In the genomic region with DNA sequence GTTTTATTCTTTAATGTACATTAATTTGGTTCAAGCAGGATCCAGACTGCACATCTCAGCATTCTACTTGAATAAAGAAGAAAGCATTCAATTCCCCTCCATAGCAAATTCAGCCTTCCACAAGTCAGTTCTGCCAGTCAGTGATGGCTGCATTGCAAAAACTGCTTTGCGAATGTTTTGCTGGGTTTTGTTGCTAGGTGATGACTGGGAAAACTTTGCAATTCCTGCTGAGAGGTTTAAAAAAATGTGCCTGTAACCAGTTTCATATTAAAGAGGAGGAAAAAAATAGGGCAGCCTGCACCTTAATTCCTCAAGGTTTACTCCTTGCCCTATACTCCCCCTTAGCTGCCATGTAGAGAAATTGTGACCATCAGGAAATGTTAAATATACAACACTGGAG, we compare ENCODE assay signal across 13 cellular contexts.
DNase-seq lines count a peak whose midpoint lies in the region; ATAC-seq and TF ChIP-seq lines count a peak whose summit lies in the region.
"Had no signal": no experiment of that assay in that cellular context is flagged by ENCODE, and none has a peak within 500 bp of the region (broad histone marks: within the 10 kb centered on the region; RNA-seq: fewer than 3 reads in every experiment).

No MANE protein-coding gene starts in this region.

- no peak overlapping the region for H2BK20ac ChIP-seq in H9 (ENCODE audit: low read depth, low read length, poor library complexity, severe bottlenecking)

- H3K27me3 Mint-ChIP-seq in H9 (ENCODE audit: low read depth), result no peaks in the 10 kb centered on the region
- H3K27me3 Mint-ChIP-seq: CD4-positive, CD25-positive, alpha-beta regulatory T cell had no signal

- no peaks in the 10 kb centered on the region for H3K9me3 Mint-ChIP-seq in H9

- TF ChIP-seq CTCF in H9 (conservative IDR thresholded peaks at IDR 0.05), result no peak
- peak; percentile 19 for TF ChIP-seq CTCF in epithelial cell of proximal tubule (conservative IDR thresholded peaks at IDR 0.05; ENCODE audit: low read depth, low read length)
- no peak for TF ChIP-seq CTCF in adrenal gland (IDR thresholded peaks at IDR 0.05)
- no peak for TF ChIP-seq CTCF in GM13976 (IDR thresholded peaks at IDR 0.05; ENCODE audit: borderline replicate concordance, control extremely low read depth, extremely low read depth, insufficient read depth, missing control alignments)

- no peak overlapping the region for H2BK5ac ChIP-seq in H9 (ENCODE audit: insufficient read length, low read length)
- H2BK5ac ChIP-seq in neuronal stem cell (ENCODE audit: low read length), result no peak overlapping the region

- no CpG with 5 or more reads among the region's 1 CpG for WGBS in H9 (ENCODE audit: extremely low coverage, insufficient read length, low lambda C conversion rate)
- WGBS in neuronal stem cell (ENCODE audit: extremely low coverage in 2 of 2, insufficient read length in 2 of 2, insufficient replicate concordance in 1 of 2), 2 donors, result no CpG with 5 or more reads among the region's 1 CpG
- 70 to 79% (median 73%) methylated on average over 1 of the region's 1 CpG for WGBS in adrenal gland, 4 donors

- H2AK5ac ChIP-seq in H9 (ENCODE audit: insufficient read length, low read length) (peak overlapping the region; percentile 54), neuronal stem cell (ENCODE audit: low read depth, low read length) (no peak overlapping the region)

- ATAC-seq in GM18520 (IDR thresholded peaks at IDR 0.05; ENCODE audit: unreplicated experiment), result no peak
- ATAC-seq in activated CD4-positive, CD25-positive, alpha-beta regulatory T cell treated with anti-CD3 and anti-CD28 coated beads, Interleukin-2, amount 50 U/mL, for 24 hours, result no peak

- H3K27me3 ChIP-seq in H9 (ENCODE audit: insufficient read depth, low read length) (no peaks in the 10 kb centered on the region), neuronal stem cell (ENCODE audit: control insufficient read depth in 3 of 3, insufficient read depth in 3 of 3, low read depth in 1 of 3, low read length in 3 of 3) (no peaks in the 10 kb centered on the region), adrenal gland (no peaks in the 10 kb centered on the region)
- H3K27me3 ChIP-seq: sigmoid colon had no signal

- H3K14ac ChIP-seq in H9 (ENCODE audit: insufficient read depth, low read length), result no peak overlapping the region; the same call in 1 of the 2 replicates
- H3K14ac ChIP-seq in neuronal stem cell (ENCODE audit: low read length), result no peak overlapping the region

- H3K79me1 ChIP-seq in H9 (ENCODE audit: insufficient read depth, low read depth, low read length, poor library complexity, severe bottlenecking) (no peaks in the 10 kb centered on the region), neuronal stem cell (ENCODE audit: low read depth, low read length) (no peaks in the 10 kb centered on the region)

- H3K4me3 ChIP-seq in epithelial cell of proximal tubule (ENCODE audit: low read depth, low read length) (no peak overlapping the region), neuronal stem cell (ENCODE audit: low read length in 2 of 2) (no peak overlapping the region), adrenal gland (no peak overlapping the region)
- H3K4me3 ChIP-seq: sigmoid colon had no signal

- no peak overlapping the region for H3K27ac ChIP-seq in H9 (ENCODE audit: insufficient read length, low read depth, low read length)
- peak overlapping the region; percentile 29 for H3K27ac ChIP-seq in neuronal stem cell (replicated peaks; ENCODE audit: low read length)
- H3K27ac ChIP-seq in adrenal gland, result no peak overlapping the region
- H3K27ac ChIP-seq: sigmoid colon had no signal

- no peak overlapping the region for H3K4me3 Mint-ChIP-seq in H9
- H3K4me3 Mint-ChIP-seq: CD4-positive, CD25-positive, alpha-beta regulatory T cell had no signal

- H4K91ac ChIP-seq in H9 (ENCODE audit: insufficient read length, low read depth, low read length), result no peak overlapping the region
- H4K91ac ChIP-seq in neuronal stem cell (ENCODE audit: low read depth, low read length, poor library complexity), result no peak overlapping the region

- peak overlapping the region in 1 of 3 experiments; percentile 60; a peak in 1 of 7 replicates for H3K27ac Mint-ChIP-seq in H9
- H3K27ac Mint-ChIP-seq: CD4-positive, CD25-positive, alpha-beta regulatory T cell had no signal

- no peak overlapping the region for H4K8ac ChIP-seq in H9 (replicated peaks; ENCODE audit: insufficient read length, low read depth, low read length)
- H4K8ac ChIP-seq in neuronal stem cell (ENCODE audit: low read depth, low read length), result no peak overlapping the region

- no peaks in the 10 kb centered on the region for H3K79me2 ChIP-seq in H9 (ENCODE audit: insufficient read depth, low read length)

- intact Hi-C loops in adrenal gland (cut with DNase I), result no loop called here

- H3K23ac ChIP-seq in H9 (ENCODE audit: insufficient read length, low read depth, low read length) (no peak overlapping the region), neuronal stem cell (ENCODE audit: low read depth, low read length, poor library complexity) (no peak overlapping the region)

- TF ChIP-seq POLR2A in adrenal gland (IDR thresholded peaks at IDR 0.05), result no peak

- H2BK12ac ChIP-seq in H9 (ENCODE audit: insufficient read length, low read depth, low read length) (no peak overlapping the region), neuronal stem cell (ENCODE audit: low read length) (no peak overlapping the region)

- no peak overlapping the region for H3K9ac ChIP-seq in H9 (ENCODE audit: extremely low read depth, insufficient read length, low read length)
- H3K9ac ChIP-seq in neuronal stem cell (ENCODE audit: low read depth, low read length, poor library complexity), result no peak overlapping the region

- peak overlapping the region; percentile 17 for H3K18ac ChIP-seq in H9 (ENCODE audit: insufficient read length, low read depth, low read length)
- no peak overlapping the region for H3K18ac ChIP-seq in neuronal stem cell (ENCODE audit: low read length)

- H3K4me1 ChIP-seq in H9 (ENCODE audit: insufficient read depth, low read length) (peaks cover 9% of the 10 kb centered on the region; the same call in 1 of the 2 replicates), neuronal stem cell (ENCODE audit: control insufficient read depth in 2 of 2, insufficient read depth in 1 of 2, low read depth in 1 of 2, low read length in 2 of 2) (peaks cover 13 to 36% of the 10 kb centered on the region in 2 donors), adrenal gland (replicated peaks in 1 of 2) (no peaks in the 10 kb centered on the region)
- H3K4me1 ChIP-seq: sigmoid colon had no signal

- H2BK120ac ChIP-seq in H9 (ENCODE audit: low read depth, low read length, poor library complexity, severe bottlenecking) (no peak overlapping the region), neuronal stem cell (ENCODE audit: low read depth, low read length) (no peak overlapping the region)

- H3K36me3 ChIP-seq in neuronal stem cell (replicated peaks in 1 of 2; ENCODE audit: control insufficient read depth in 2 of 2, insufficient read depth in 2 of 2, low read length in 2 of 2), result no peaks in the 10 kb centered on the region
- H3K36me3 ChIP-seq in adrenal gland (replicated peaks in 1 of 2), result no peaks in the 10 kb centered on the region
- H3K36me3 ChIP-seq: sigmoid colon had no signal

- no peak overlapping the region for H2BK15ac ChIP-seq in H9 (ENCODE audit: low read depth, low read length)
- H2BK15ac ChIP-seq in neuronal stem cell (ENCODE audit: low read length), result no peak overlapping the region

- H4K20me1 ChIP-seq in H9 (ENCODE audit: control insufficient read depth, insufficient read depth, insufficient read length), result no peaks in the 10 kb centered on the region

- H3K4ac ChIP-seq in H9 (ENCODE audit: low read depth, low read length), result no peak overlapping the region
- H3K4ac ChIP-seq in neuronal stem cell (ENCODE audit: low read length), result no peak overlapping the region

- in situ Hi-C loops in GM13976 (cut with MboI; ENCODE audit: low sequenced_read_pairs, unreplicated experiment), result no loop called here

- H3K36me3 Mint-ChIP-seq in H9 (ENCODE audit: insufficient read depth in 1 of 3, low read depth in 3 of 3), result no peaks in the 10 kb centered on the region
- H3K36me3 Mint-ChIP-seq: CD4-positive, CD25-positive, alpha-beta regulatory T cell had no signal

- peak; percentile 33 for DNase-seq in H9
- DNase-seq in NCI-H2171 treated with DMSO at 0.1 percent for 48 hours (lab: John Stamatoyannopoulos, UW), result peak; percentile 64
- no peak for DNase-seq in epithelial cell of proximal tubule (ENCODE audit: low read depth)
- DNase-seq in neuronal stem cell (ENCODE audit: low spot score), result peak; percentile 24
- no peak for DNase-seq in adrenal gland
- no peak for DNase-seq in GM13976 (ENCODE audit: low spot score)
- DNase-seq: CD4-positive, CD25-positive, alpha-beta regulatory T cell; mesenchymal stem cell; NCI-H524 treated with DMSO at 0.1 percent for 48 hours; Right ventricle myocardium superior; sigmoid colon had no signal

- H3K4me2 ChIP-seq in H9 (ENCODE audit: insufficient read depth, insufficient read length, low read length) (no peak overlapping the region), neuronal stem cell (ENCODE audit: insufficient read depth, low read length, poor library complexity, severe bottlenecking) (no peak overlapping the region)

- H3K4me1 Mint-ChIP-seq in H9, result peaks cover 24 to 33% of the 10 kb centered on the region in 2 experiments
- H3K4me1 Mint-ChIP-seq: CD4-positive, CD25-positive, alpha-beta regulatory T cell had no signal

- no peak overlapping the region for H2AFZ ChIP-seq in H9 (ENCODE audit: low read length)
- peak overlapping the region; percentile 58 for H2AFZ ChIP-seq in neuronal stem cell (ENCODE audit: low read length)

- H3K9me3 ChIP-seq in H9 (ENCODE audit: control insufficient read depth, low read depth, low read length) (no peaks in the 10 kb centered on the region), neuronal stem cell (replicated peaks in 1 of 2; ENCODE audit: control insufficient read depth in 2 of 2, insufficient read depth in 1 of 2, low read depth in 1 of 2, low read length in 2 of 2) (no peaks in the 10 kb centered on the region), adrenal gland (replicated peaks in 1 of 3) (no peaks in the 10 kb centered on the region)
- H3K9me3 ChIP-seq: sigmoid colon had no signal

- H3K23me2 ChIP-seq in H9 (ENCODE audit: insufficient read length, low read depth, low read length, poor library complexity, severe bottlenecking), result no peaks in the 10 kb centered on the region

- H4K5ac ChIP-seq in H9 (ENCODE audit: insufficient read length, low read depth, low read length), result no peak overlapping the region

- no peak overlapping the region for H3T11ph ChIP-seq in H9 (ENCODE audit: low read length)

- no peak overlapping the region for H3K56ac ChIP-seq in H9 (ENCODE audit: insufficient read length, low read depth, low read length)

Comparison
In these comparisons a context has a peak if more than half of its experiments do, and no peak if none do; other contexts are left out.
1. DNase-seq: peak in H9 (single experiment), NCI-H2171 treated with DMSO at 0.1 percent for 48 hours (single experiment) and neuronal stem cell (single experiment); none in epithelial cell of proximal tubule (single experiment), adrenal gland (0 of 7) and GM13976 (single experiment).